Comparison of ENCODE assay signal across 22 cellular contexts in the genomic region with DNA sequence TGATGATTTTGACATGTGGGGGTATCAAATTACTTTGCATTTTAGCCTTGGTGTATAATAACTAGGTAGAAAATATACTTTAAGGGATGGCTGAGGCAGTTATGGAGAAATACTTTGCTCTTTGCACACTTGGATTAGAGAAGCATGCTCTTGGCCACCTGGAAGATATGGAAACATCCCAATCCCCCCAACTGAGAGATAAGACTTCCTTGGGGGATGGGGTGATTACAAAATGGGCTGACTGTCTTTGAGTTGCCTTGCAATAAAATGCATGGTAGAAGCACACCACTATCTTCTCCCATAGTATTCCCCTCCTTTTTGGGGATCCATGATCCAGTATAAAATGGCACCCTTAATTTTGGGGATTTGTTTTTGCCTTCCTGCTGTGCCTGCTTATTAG.
"Had no signal": no experiment of that assay in that cellular context is flagged by ENCODE, and none has a peak within 500 bp of the region (broad histone marks: within the 10 kb centered on the region; RNA-seq: fewer than 3 reads in every experiment).

No MANE protein-coding gene starts in this region.

- H3K4me3 Mint-ChIP-seq: immature natural killer cell; naive thymus-derived CD8-positive, alpha-beta T cell; type B pancreatic cell had no signal

- H3K27ac ChIP-seq: epithelial cell of prostate, esophagus muscularis mucosa, gastrocnemius medialis, heart right ventricle, right atrium auricular region, sigmoid colon, skin epidermis, thyroid gland, uterus had no signal

- H3K27ac Mint-ChIP-seq: immature natural killer cell, type B pancreatic cell had no signal

- H3K36me3 ChIP-seq: esophagus muscularis mucosa, gastrocnemius medialis, heart right ventricle, right atrium auricular region, sigmoid colon, thyroid gland, uterus had no signal

- H3K4me1 ChIP-seq: gastrocnemius medialis, sigmoid colon, thyroid gland, uterus had no signal

- H3K27me3 Mint-ChIP-seq: type B pancreatic cell had no signal

- H3K36me3 Mint-ChIP-seq: type B pancreatic cell had no signal

- DNase-seq: effector memory CD4-positive, alpha-beta T cell; gastrocnemius medialis; heart right ventricle; hypothalamus; immature natural killer cell; kidney; left cardiac atrium; left ventricle myocardium superior; mucosa of descending colon; naive thymus-derived CD8-positive, alpha-beta T cell; sigmoid colon; stimulated activated CD4-positive, alpha-beta T cell treated with anti-CD3 and anti-CD28 coated beads, Interleukin-12 subunit alpha, Interleukin-12 subunit beta, amount 100 ng/mL, for 4 hours; stimulated activated CD4-positive, alpha-beta T cell treated with anti-CD3 and anti-CD28 coated beads, Interleukin-2, amount 100 ng/mL, for 48 hours; stimulated activated naive CD4-positive, alpha-beta T cell treated with Interleukin-2 at 50 U/mL for 16 hours; thyroid gland; uterus had no signal

- H3K4me3 ChIP-seq: esophagus muscularis mucosa, gastrocnemius medialis, heart right ventricle, lung, mucosa of descending colon, right atrium auricular region, sigmoid colon, skin epidermis, thyroid gland, uterus had no signal

- H3K4me1 Mint-ChIP-seq: immature natural killer cell; naive thymus-derived CD8-positive, alpha-beta T cell had no signal
